In the genomic region with DNA sequence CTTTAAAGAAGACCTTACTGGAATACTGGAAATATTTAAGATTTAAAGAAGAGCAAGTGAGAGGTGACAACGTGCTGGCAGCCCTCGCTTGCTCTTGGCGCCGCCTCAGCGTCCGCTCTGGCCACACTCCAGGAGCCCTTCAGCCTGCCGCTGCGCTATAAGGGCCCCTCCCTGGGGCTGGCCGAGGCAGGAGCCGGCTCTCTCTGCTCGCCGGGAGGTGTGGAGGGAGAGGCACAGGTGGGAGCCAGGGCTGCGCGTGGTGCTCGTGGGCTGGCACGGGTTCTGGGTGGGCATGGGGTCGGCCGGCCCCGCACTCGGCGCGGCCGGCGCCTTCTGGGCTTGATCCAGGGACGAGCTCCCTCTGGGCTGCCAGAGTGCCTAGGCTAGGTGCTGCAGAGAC, we compare ENCODE assay signal across 18 cellular contexts. TPM values are rescaled to one million over a fixed set of nuclear protein-coding genes. Genes with fewer than 3 reads are reported as not detected.
A peak's percentile ranks its signal among the peaks of the same experiment; 100 is the strongest.
DNase-seq lines count a peak whose midpoint lies in the region; ATAC-seq and TF ChIP-seq lines count a peak whose summit lies in the region.
"Had no signal": no experiment of that assay in that cellular context is flagged by ENCODE, and none has a peak within 500 bp of the region (broad histone marks: within the 10 kb centered on the region; RNA-seq: fewer than 3 reads in every experiment).

No MANE protein-coding gene starts in this region.

- intact Hi-C loops in Panc1 (cut with micrococcal nuclease; ENCODE audit: unreplicated experiment) = no loop called here
- intact Hi-C loops in psoas muscle (cut with DNase I) = no loop called here

- H3K27me3 ChIP-seq in Panc1 (ENCODE audit: control insufficient read depth, insufficient read depth, low read length) (no peaks in the 10 kb centered on the region), lung (ENCODE audit: control insufficient read depth, insufficient read depth) (no peaks in the 10 kb centered on the region), psoas muscle (ENCODE audit: insufficient read depth in 3 of 3, low read length in 2 of 3) (no peaks in the 10 kb centered on the region)
- H3K27me3 ChIP-seq: BLaER1 had no signal

- H3K4me3 ChIP-seq in Panc1 (ENCODE audit: low read depth in 2 of 2, low read length in 2 of 2) (peak overlapping the region; percentile 29 to 54), lung (no peak overlapping the region), psoas muscle (no peak overlapping the region)
- H3K4me3 ChIP-seq: BLaER1 had no signal

- TF ChIP-seq CTCF in Panc1 (IDR thresholded peaks at IDR 0.05) = no peak
- no peak for TF ChIP-seq CTCF in lung (IDR thresholded peaks at IDR 0.05; ENCODE audit: control extremely low read depth, extremely low read depth)
- no peak for TF ChIP-seq CTCF in psoas muscle (IDR thresholded peaks at IDR 0.05)

- ATAC-seq in Panc1 (no peak), lung (ENCODE audit: insufficient read depth, low FRiP score) (no peak), esophagus mucosa (no peak), psoas muscle (no peak)
- no peak for ATAC-seq in activated T-cell treated with anti-CD3 and anti-CD28 coated beads, Interleukin-2, amount 50 U/mL, for 4 hours

- POLR2A ChIA-PET in Panc1 (lab: Charles Lee) = interaction anchor here (0.7 kb wide), 1 partner anchor 553 kb away, joined by 3 read pairs; no protein-coding TSS in a partner anchor

- no peaks in the 10 kb centered on the region for H3K27me3 Mint-ChIP-seq in activated T-cell treated with anti-CD3 and anti-CD28 coated beads, Interleukin-2, amount 50 U/mL, for 4 hours (ENCODE audit: low read depth)

- H3K36me3 ChIP-seq in Panc1 (ENCODE audit: control insufficient read depth, insufficient read depth, low read length) = no peaks in the 10 kb centered on the region; the same call in 1 of the 2 replicates
- H3K36me3 ChIP-seq in lung (ENCODE audit: control insufficient read depth in 2 of 2, insufficient read depth in 2 of 2, low read length in 2 of 2) = no peaks in the 10 kb centered on the region
- no peaks in the 10 kb centered on the region for H3K36me3 ChIP-seq in psoas muscle (ENCODE audit: insufficient read depth in 1 of 2, low read depth in 1 of 2)

- CTCF ChIA-PET in Panc1 (lab: Charles Lee) = no interaction called here

- H3K27ac ChIP-seq in Panc1 (ENCODE audit: low read length) = peak overlapping the region; percentile 57
- no peak overlapping the region for H3K27ac ChIP-seq in lung (ENCODE audit: low read depth in 1 of 2, low read length in 1 of 2)
- no peak overlapping the region for H3K27ac ChIP-seq in psoas muscle
- H3K27ac ChIP-seq: BLaER1 had no signal

- WGBS in lung, 2 donors = 74 to 87% methylated on average over 25 of the region's 25 CpGs
- 86 to 92% (median 90%) methylated on average over 22 to 25 of the region's 25 CpGs for WGBS in psoas muscle, 3 donors

- H3K9me3 ChIP-seq in Panc1 (ENCODE audit: control insufficient read depth, insufficient read depth, low read depth, low read length) (no peaks in the 10 kb centered on the region), lung (ENCODE audit: control insufficient read depth in 2 of 2, insufficient read depth in 1 of 2, low read length in 1 of 2) (no peaks in the 10 kb centered on the region), psoas muscle (no peaks in the 10 kb centered on the region)
- H3K9me3 ChIP-seq: SK-N-SH had no signal

- H3K36me3 Mint-ChIP-seq in activated T-cell treated with anti-CD3 and anti-CD28 coated beads, Interleukin-2, amount 50 U/mL, for 4 hours (ENCODE audit: insufficient read depth) = no peaks in the 10 kb centered on the region

- peak; percentile 24 for DNase-seq in NCI-H748 (lab: John Stamatoyannopoulos, UW; ENCODE audit: unreplicated experiment)
- no peak for DNase-seq in NCI-H748 treated with DMSO at 0.1 percent for 48 hours (lab: John Stamatoyannopoulos, UW)
- peak; percentile 1 for DNase-seq in NCI-H1092 (lab: John Stamatoyannopoulos, UW)
- DNase-seq in Panc1 (ENCODE audit: low read depth, low spot score) = no peak
- peak; percentile 50 for DNase-seq in lung (ENCODE audit: low spot score)
- DNase-seq in psoas muscle = no peak
- no peak for DNase-seq in activated T-cell treated with anti-CD3 and anti-CD28 coated beads, Interleukin-2, amount 50 U/mL, for 4 hours
- DNase-seq: CD4-positive, alpha-beta memory T cell; IMR-90; NCI-H1436 treated with DMSO at 0.1 percent for 48 hours; NCI-H2081; NCI-H345; NCI-H524 treated with DMSO at 0.1 percent for 48 hours; NK-92 treated with Interleukin-12 subunit alpha and Interleukin-12 subunit beta, amount 100 ng/mL, for 24 hours; SHP77 treated with DMSO at 0.1 percent for 48 hours; SK-N-SH had no signal

- H3K4me3 Mint-ChIP-seq in activated T-cell treated with anti-CD3 and anti-CD28 coated beads, Interleukin-2, amount 50 U/mL, for 4 hours = no peak overlapping the region

- H3K4me1 Mint-ChIP-seq in activated T-cell treated with anti-CD3 and anti-CD28 coated beads, Interleukin-2, amount 50 U/mL, for 4 hours (ENCODE audit: low read depth) = peaks cover 22% of the 10 kb centered on the region

- H3K4me1 ChIP-seq in Panc1 (ENCODE audit: control insufficient read depth, insufficient read depth, low read length) = peaks cover 6% of the 10 kb centered on the region
- peaks cover 1 to 4% of the 10 kb centered on the region in 2 donors for H3K4me1 ChIP-seq in lung (ENCODE audit: control insufficient read depth in 2 of 2, insufficient read depth in 2 of 2, low read length in 2 of 2)
- peaks cover 14% of the 10 kb centered on the region for H3K4me1 ChIP-seq in psoas muscle

- in situ Hi-C loops in Panc1 (cut with HindIII; ENCODE audit: low pct_unique_long_range_greater_than_20kb, low sequenced_read_pairs) = no loop called here

- BruUV-seq in Panc1 (replicated peaks; lab: Mats Ljungman, UMichigan) = no TSS peak

- no peaks in the 10 kb centered on the region for H3K9me3 Mint-ChIP-seq in activated T-cell treated with anti-CD3 and anti-CD28 coated beads, Interleukin-2, amount 50 U/mL, for 4 hours
- H3K9me3 Mint-ChIP-seq: CD4-positive, alpha-beta memory T cell had no signal

RNA-seq across cellular contexts. Expression of a gene that starts 2.9 kb away (rescaled TPM):
- total RNA-seq in Panc1 (2021; ENCODE audit: unreplicated experiment) (34.7 TPM), lung (10 to 100 TPM; 18.3 to 26.8 TPM), esophagus mucosa (12.8 TPM), psoas muscle (10 to 100 TPM in 3 of 4 donors, 1 to 10 TPM in 1; 9.9 to 20.2 (median 18.5) TPM)
- 17.4 TPM for polyA plus RNA-seq in Panc1 (2012; ENCODE audit: insufficient read length)
- polyA plus RNA-seq in lung (10 to 100 TPM; 13.3 to 23.5 TPM), psoas muscle (10 to 100 TPM; 11.9 to 16.4 (median 14.5) TPM)
- 10 to 100 TPM; 32.3 to 34.6 (median 32.7) TPM for total RNA-seq in activated T-cell treated with anti-CD3 and anti-CD28 coated beads, Interleukin-2, amount 50 U/mL, for 4 hours

RNA-seq across cellular contexts. Expression of a gene that starts 15.7 kb away (rescaled TPM):
- total RNA-seq in Panc1 (2021; ENCODE audit: unreplicated experiment) (275 TPM), lung (100 to 1,000 TPM; 189 to 432 TPM), esophagus mucosa (113 TPM), psoas muscle (100 to 1,000 TPM; 112 to 162 (median 142) TPM)
- 178 TPM for polyA plus RNA-seq in Panc1 (2012; ENCODE audit: insufficient read length)
- polyA plus RNA-seq in lung (100 to 1,000 TPM; 126 to 275 TPM), psoas muscle (100 to 1,000 TPM in 2 of 3 donors, 10 to 100 TPM in 1; 89.2 to 137 (median 116) TPM)
- 100 to 1,000 TPM; 242 to 249 (median 243) TPM for total RNA-seq in activated T-cell treated with anti-CD3 and anti-CD28 coated beads, Interleukin-2, amount 50 U/mL, for 4 hours

RNA-seq across cellular contexts. Expression of a gene that starts 49.2 kb away (rescaled TPM):
- total RNA-seq in Panc1 (2021; ENCODE audit: unreplicated experiment) = 553 TPM
- polyA plus RNA-seq in Panc1 (2012; ENCODE audit: insufficient read length) = 376 TPM
- total RNA-seq in lung = 100 to 1,000 TPM; 173 to 416 TPM
- 100 to 1,000 TPM; 154 to 204 TPM for polyA plus RNA-seq in lung
- 127 TPM for total RNA-seq in esophagus mucosa
- 100 to 1,000 TPM; 167 to 252 (median 192) TPM for total RNA-seq in psoas muscle
- 100 to 1,000 TPM; 188 to 468 (median 240) TPM for polyA plus RNA-seq in psoas muscle
- 1,000 to 10,000 TPM; 1,165 to 1,393 (median 1,366) TPM for total RNA-seq in activated T-cell treated with anti-CD3 and anti-CD28 coated beads, Interleukin-2, amount 50 U/mL, for 4 hours

RNA-seq across cellular contexts. Expression of a gene that starts 49.7 kb away (rescaled TPM):
- total RNA-seq in Panc1 (2021; ENCODE audit: unreplicated experiment) (278 TPM), lung (100 to 1,000 TPM in 1 of 2 donors, 10 to 100 TPM in 1; 64.6 to 154 TPM), esophagus mucosa (63.5 TPM), psoas muscle (100 to 1,000 TPM in 3 of 4 donors, 10 to 100 TPM in 1; 87.4 to 120 (median 112) TPM)
- polyA plus RNA-seq in Panc1 (2012; ENCODE audit: insufficient read length) = 401 TPM
- polyA plus RNA-seq in lung (100 to 1,000 TPM; 150 to 332 TPM), psoas muscle (100 to 1,000 TPM; 155 to 304 (median 197) TPM)
- total RNA-seq in activated T-cell treated with anti-CD3 and anti-CD28 coated beads, Interleukin-2, amount 50 U/mL, for 4 hours = 100 to 1,000 TPM; 452 to 521 (median 492) TPM

Comparison
In these comparisons a context has a peak if more than half of its experiments do, and no peak if none do; other contexts are left out.
1. DNase-seq: peak in NCI-H748 (single experiment), NCI-H1092 (single experiment) and lung (single experiment); none in NCI-H748 treated with DMSO at 0.1 percent for 48 hours (single experiment), Panc1 (single experiment), psoas muscle (0 of 2) and activated T-cell treated with anti-CD3 and anti-CD28 coated beads, Interleukin-2, amount 50 U/mL, for 4 hours (single experiment).
2. H3K4me3 ChIP-seq: peak in Panc1 (2 of 2); none in lung (single experiment) and psoas muscle (single experiment).